ENCODE assay signal across 33 cellular contexts in the genomic region with DNA sequence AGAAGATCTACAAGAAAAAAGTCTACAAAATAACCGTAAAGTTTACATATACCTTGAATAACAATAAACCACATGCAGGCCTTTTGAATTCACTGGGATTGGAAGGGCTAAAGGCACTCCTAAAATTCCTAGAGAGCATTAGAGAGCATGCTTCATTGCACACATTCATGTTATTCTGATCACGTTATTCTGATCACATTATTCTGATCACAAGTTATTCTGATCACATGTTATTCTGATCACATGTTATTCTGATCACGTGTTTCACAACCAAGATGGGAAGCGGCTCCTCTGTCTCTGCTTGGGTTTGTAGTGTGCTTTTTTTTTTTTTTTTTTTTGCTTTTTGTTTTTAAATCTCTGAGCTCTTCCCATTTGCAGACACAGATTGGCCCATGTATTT. TPM values are rescaled to one million over a fixed set of nuclear protein-coding genes. Genes with fewer than 3 reads are reported as not detected.
"Had no signal": no experiment of that assay in that cellular context is flagged by ENCODE, and none has a peak within 500 bp of the region (broad histone marks: within the 10 kb centered on the region; RNA-seq: fewer than 3 reads in every experiment).

No MANE protein-coding gene starts in this region.

- ATAC-seq: activated CD4-positive, alpha-beta T cell treated with anti-CD3 and anti-CD28 coated beads for 36 hours; activated CD8-positive, alpha-beta memory T cell treated with anti-CD3 and anti-CD28 coated beads, Interleukin-2, amount 10 ng/mL, durations not matched to agents 7 days and 5 days; activated CD8-positive, alpha-beta T cell treated with anti-CD3 and anti-CD28 coated beads, Interleukin-2, amount 10 ng/mL, durations not matched to agents 7 days and 5 days; activated naive CD8-positive, alpha-beta T cell treated with anti-CD3 and anti-CD28 coated beads, Interleukin-2, amount 50 U/mL, for 24 hours; body of pancreas; effector memory CD8-positive, alpha-beta T cell; gastrocnemius medialis; heart left ventricle had no signal

- H3K4me1 ChIP-seq: adrenal gland, body of pancreas, esophagus muscularis mucosa, foreskin keratinocyte, gastrocnemius medialis, heart left ventricle had no signal

- H3K27me3 ChIP-seq: adrenal gland, body of pancreas, foreskin keratinocyte had no signal

- FAIRE-seq: colon had no signal

- H3K9me3 ChIP-seq: adrenal gland, body of pancreas, esophagus muscularis mucosa, gastrocnemius medialis had no signal

- H3K36me3 ChIP-seq: adrenal gland, esophagus muscularis mucosa, gastrocnemius medialis, heart left ventricle, WERI-Rb-1 had no signal

- H3K27ac ChIP-seq: adrenal gland, body of pancreas, esophagus muscularis mucosa, foreskin keratinocyte, gastrocnemius medialis, heart left ventricle, WERI-Rb-1 had no signal

- DNase-seq: activated CD4-positive, alpha-beta memory T cell treated with anti-CD3 and anti-CD28 coated beads for 36 hours; activated CD4-positive, alpha-beta T cell treated with anti-CD3 and anti-CD28 coated beads for 36 hours; activated CD4-positive, alpha-beta T cell treated with anti-CD3 and anti-CD28 coated beads, Interleukin-2, amount 10 ng/mL, durations not matched to agents 24 days and 14 days; activated CD4-positive, CD25-positive, alpha-beta regulatory T cell; activated CD4-positive, CD25-positive, alpha-beta regulatory T cell treated with anti-CD3 and anti-CD28 coated beads, Interleukin-2, amount 50 U/mL, for 72 hours; activated CD8-positive, alpha-beta memory T cell treated with anti-CD3 and anti-CD28 coated beads, Interleukin-2, amount 10 ng/mL, durations not matched to agents 7 days and 5 days; activated CD8-positive, alpha-beta memory T cell treated with anti-CD3 and anti-CD28 coated beads, Interleukin-2, amount 50 U/mL, for 4 hours; activated CD8-positive, alpha-beta T cell treated with anti-CD3 and anti-CD28 coated beads, Interleukin-2, amount 10 ng/mL, durations not matched to agents 7 days and 5 days; activated effector memory CD4-positive, alpha-beta T cell treated with anti-CD3 and anti-CD28 coated beads, Interleukin-2, amount 50 U/mL, for 16 hours; activated naive CD4-positive, alpha-beta T cell treated with anti-CD3 and anti-CD28 coated beads for 36 hours; activated naive CD8-positive, alpha-beta T cell treated with anti-CD3 and anti-CD28 coated beads for 36 hours; activated naive CD8-positive, alpha-beta T cell treated with anti-CD3 and anti-CD28 coated beads, Interleukin-2, amount 50 U/mL, for 24 hours; activated T-cell treated with anti-CD3 and anti-CD28 coated beads, Interleukin-2, amount 50 U/mL, for 1 hour; activated T-cell treated with anti-CD3 and anti-CD28 coated beads, Interleukin-2, amount 50 U/mL, for 48 hours; adrenal gland; amygdala; aorta; body of pancreas; caudate nucleus; cortex of kidney; dermis blood vessel endothelial cell; effector CD4-positive, alpha-beta T cell; effector memory CD8-positive, alpha-beta T cell; erythroblast; foreskin keratinocyte; gastrocnemius medialis; glutamatergic neuron; heart left ventricle; T1000; WERI-Rb-1 had no signal

- H3K4me3 ChIP-seq: adrenal gland, body of pancreas, esophagus muscularis mucosa, gastrocnemius medialis, heart left ventricle had no signal

RNA-seq across cellular contexts. Expression of gene ADARB2, which starts 20.5 kb away (rescaled TPM):
- total RNA-seq: activated CD4-positive, alpha-beta T cell treated with anti-CD3 and anti-CD28 coated beads for 36 hours; activated CD4-positive, alpha-beta T cell treated with anti-CD3 and anti-CD28 coated beads, Interleukin-2, amount 10 ng/mL, durations not matched to agents 24 days and 14 days; activated CD8-positive, alpha-beta memory T cell treated with anti-CD3 and anti-CD28 coated beads for 36 hours; activated CD8-positive, alpha-beta memory T cell treated with anti-CD3 and anti-CD28 coated beads, Interleukin-2, amount 10 ng/mL, durations not matched to agents 7 days and 5 days; activated naive CD8-positive, alpha-beta T cell treated with anti-CD3 and anti-CD28 coated beads for 36 hours; aorta; dermis blood vessel endothelial cell; foreskin keratinocyte had no signal
- polyA plus RNA-seq: foreskin keratinocyte had no signal
